ENCODE assay signal across 7 cellular contexts in genomic region chr21:13340670-13341234, GRCh38.
A peak's percentile ranks its signal among the peaks of the same experiment; 100 is the strongest.
DNase-seq lines count a peak whose midpoint lies in the region; ATAC-seq, FAIRE-seq and TF ChIP-seq lines count a peak whose summit lies in the region.
"Not testable (repeated sequence)": the region's sequence is repeated elsewhere in the genome, so short reads cannot be mapped to it uniquely, and the experiment has no call there.

No MANE protein-coding gene starts in this region.

- 16 to 20% methylated on average over 3 of the region's 3 CpGs for whole genome bisulfite sequencing in pancreas, 2 donors

- ATAC-seq in RWPE2 (ENCODE audit: low read depth); pancreas: not testable (repeated sequence)

- FAIRE-seq in kidney (lab: Jason Lieb, UNC) (peak; percentile 64), pancreas (lab: Jason Lieb, UNC) (peak; percentile 95)

- H3K4me3 ChIP-seq in PC-9; RWPE2 (ENCODE audit: severe bottlenecking); dorsolateral prefrontal cortex; kidney (ENCODE audit: low read length in 2 of 2); pancreas: not testable (repeated sequence)

- H3K9me3 ChIP-seq in PC-9 (ENCODE audit: insufficient read depth, low read depth); RWPE2 (ENCODE audit: severe bottlenecking); kidney (ENCODE audit: control insufficient read depth in 1 of 2, low read length in 2 of 2); pancreas: not testable (repeated sequence)

- H3F3A ChIP-seq in PC-9 (ENCODE audit: insufficient read depth, low read depth) = not testable (repeated sequence)

- H2AFZ ChIP-seq in PC-9 = not testable (repeated sequence)

- BruUV-seq in PC-9 (replicated peaks; lab: Mats Ljungman, UMichigan) = not testable (repeated sequence)

- not testable (repeated sequence) for H3K79me2 ChIP-seq in PC-9 (ENCODE audit: low read depth)

- H4K20me1 ChIP-seq in PC-9 (ENCODE audit: insufficient read depth) = not testable (repeated sequence)

- peak; percentile 39 for TF ChIP-seq CTCF in C4-2B (conservative IDR thresholded peaks at IDR 0.05)
- TF ChIP-seq CTCF in PC-9 (conservative IDR thresholded peaks at IDR 0.05) = peak; percentile 48
- TF ChIP-seq CTCF in RWPE2 (IDR thresholded peaks at IDR 0.05; ENCODE audit: poor library complexity, severe bottlenecking) = peak; percentile 23
- TF ChIP-seq CTCF in dorsolateral prefrontal cortex (IDR thresholded peaks at IDR 0.05 in 54 of 56, conservative IDR thresholded peaks at IDR 0.05 in 2 of 56; ENCODE audit: low read depth in 1 of 56, partially characterized antibody in 56 of 56) = peak in 52 of 56 donors; percentile 14 to 77 (median 42)
- not testable (repeated sequence) for TF ChIP-seq CTCF in kidney (IDR thresholded peaks at IDR 0.05; ENCODE audit: borderline replicate concordance, extremely low read depth, insufficient read depth); pancreas (IDR thresholded peaks at IDR 0.05)

- POLR2A ChIA-PET in PC-9 (lab: Charles Lee; ENCODE audit: unreplicated experiment) = not testable (repeated sequence)

- H3K9me2 ChIP-seq in PC-9 (ENCODE audit: insufficient read depth) = not testable (repeated sequence)

- not testable (repeated sequence) for H3K36me3 ChIP-seq in PC-9 (ENCODE audit: low read depth); RWPE2 (ENCODE audit: low read depth); kidney (ENCODE audit: control insufficient read depth in 1 of 2, insufficient read depth in 2 of 2, low read length in 2 of 2); pancreas

- not testable (repeated sequence) for H3K4me2 ChIP-seq in PC-9

- not testable (repeated sequence) for H3K4me1 ChIP-seq in PC-9 (replicated peaks; ENCODE audit: insufficient read depth); RWPE2 (ENCODE audit: insufficient read depth, poor library complexity, severe bottlenecking); kidney (ENCODE audit: control insufficient read depth in 1 of 2, insufficient read depth in 1 of 2, low read depth in 1 of 2, low read length in 2 of 2); pancreas

- CTCF ChIA-PET in PC-9 (lab: Charles Lee) = not testable (repeated sequence)

- H3K27me3 ChIP-seq in PC-9 (ENCODE audit: insufficient read depth, low read depth); RWPE2 (ENCODE audit: insufficient read depth, poor library complexity, severe bottlenecking); dorsolateral prefrontal cortex; pancreas: not testable (repeated sequence)

- DNase-seq in Kasumi-1 (lab: John Stamatoyannopoulos, UW) = peak; percentile 1 to 2
- DNase-seq in PC-9; RWPE2 (ENCODE audit: low spot score); dorsolateral prefrontal cortex; kidney; pancreas: not testable (repeated sequence)

- H3K27ac ChIP-seq in C4-2B; PC-9; RWPE2 (ENCODE audit: poor library complexity, severe bottlenecking); dorsolateral prefrontal cortex; kidney (ENCODE audit: low read depth in 2 of 2, low read length in 2 of 2); pancreas: not testable (repeated sequence)

- H3K9ac ChIP-seq in kidney (ENCODE audit: low read length in 2 of 2) = not testable (repeated sequence)

- intact Hi-C loops in PC-9 (cut with micrococcal nuclease; ENCODE audit: unreplicated experiment); dorsolateral prefrontal cortex (cut with DNase I); kidney (cut with DNase I); pancreas (cut with DNase I): not testable (repeated sequence)
